18 cellular contexts compared by ENCODE assay signal in genomic region chr9:6735422-6735821, GRCh38. TPM values are rescaled to one million over a fixed set of nuclear protein-coding genes. Genes with fewer than 3 reads are reported as not detected.
DNase-seq lines count a peak whose midpoint lies in the region; ATAC-seq, FAIRE-seq and TF ChIP-seq lines count a peak whose summit lies in the region.
"Had no signal": no experiment of that assay in that cellular context is flagged by ENCODE, and none has a peak within 500 bp of the region (broad histone marks: within the 10 kb centered on the region; RNA-seq: fewer than 3 reads in every experiment).

No MANE protein-coding gene starts in this region.

- no peak overlapping the region for H2AFZ ChIP-seq in K562 (ENCODE audit: low read depth, low read length)
- H2AFZ ChIP-seq: GM23338 had no signal

- in situ Hi-C loops in K562 (cut with MboI): no loop called here

- no peak for DNase-seq in K562 (ENCODE audit: extremely low read depth in 1 of 4, low spot score in 3 of 4)
- no peak for DNase-seq in memory B cell (ENCODE audit: low spot score in 2 of 2)
- peak; percentile 12 for DNase-seq in sciatic nerve (ENCODE audit: low spot score)
- DNase-seq in stimulated activated CD8-positive, alpha-beta memory T cell treated with anti-CD3 and anti-CD28 coated beads, Interleukin-4, amount 100 ng/mL, for 48 hours: no peak
- no peak for DNase-seq in D721Med (ENCODE audit: insufficient read length, low spot score)
- DNase-seq: C1 segment of cervical spinal cord; Calu3; CD4-positive, alpha-beta memory T cell; COR-L47; DMS153; EL; GDM1; H9 had no signal

- 20% methylated on average over 2 of the region's 3 CpGs for whole genome bisulfite sequencing in K562 (ENCODE audit: insufficient coverage, low coverage, missing lambda C conversion rate)

- CTCF ChIA-PET in K562 (lab: Yijun Ruan, JAX; ENCODE audit: low intra/inter-chr PET ratio): no interaction called here

- TF ChIP-seq CTCF in K562 (IDR thresholded peaks at IDR 0.05 in 2 of 3, conservative IDR thresholded peaks at IDR 0.05 in 1 of 3; ENCODE audit: insufficient read depth in 2 of 3, low read depth in 1 of 3, low read length in 3 of 3) (no peak), D721Med (IDR thresholded peaks at IDR 0.05; ENCODE audit: insufficient read depth, missing control alignments) (no peak)

- POLR2A ChIA-PET in K562 (lab: Yijun Ruan, JAX): no interaction called here

- H3K4me3 Mint-ChIP-seq in memory B cell: no peak overlapping the region
- H3K4me3 Mint-ChIP-seq: CD4-positive, alpha-beta memory T cell; GM23338; H9 had no signal

- intact Hi-C loops in K562 (cut with micrococcal nuclease) (loop anchor here (5.0 kb wide), 1 partner anchor 378 kb away; no protein-coding TSS in a partner anchor), sciatic nerve (cut with DNase I) (no loop called here)

- no peak for ATAC-seq in K562
- ATAC-seq in memory B cell (ENCODE audit: low read depth): no peak
- no peak for ATAC-seq in sciatic nerve
- no peak for ATAC-seq in GM19324 (IDR thresholded peaks at IDR 0.05; ENCODE audit: low FRiP score, unreplicated experiment)
- ATAC-seq: GM12878, GM23338, HCT116 had no signal

- no peak overlapping the region for H3K4me3 ChIP-seq in K562
- H3K4me3 ChIP-seq: GM12878, GM23338 had no signal

- peaks cover 5% of the 10 kb centered on the region for H3K4me1 Mint-ChIP-seq in memory B cell
- H3K4me1 Mint-ChIP-seq: CD4-positive, alpha-beta memory T cell; GM23338; H9 had no signal

- BruUV-seq in K562 (replicated peaks; lab: Mats Ljungman, UMichigan): no TSS peak

- no peaks in the 10 kb centered on the region for H3K9me3 Mint-ChIP-seq in memory B cell
- H3K9me3 Mint-ChIP-seq: CD4-positive, alpha-beta memory T cell had no signal

- no peaks in the 10 kb centered on the region for H3K27me3 Mint-ChIP-seq in memory B cell
- H3K27me3 Mint-ChIP-seq: CD4-positive, alpha-beta memory T cell had no signal

- no peaks in the 10 kb centered on the region for H3K27me3 ChIP-seq in K562 (ENCODE audit: control insufficient read depth in 2 of 2, insufficient read depth in 2 of 2, low read length in 2 of 2)

- FAIRE-seq in K562 (lab: Jason Lieb, UNC) (no peak), D721Med (lab: Jason Lieb, UNC) (no peak)
- FAIRE-seq: GM12878, GM19239 had no signal

- no peak overlapping the region for H3K4me2 ChIP-seq in K562 (ENCODE audit: insufficient read depth, low read length)
- H3K4me2 ChIP-seq: GM23338 had no signal

- no peaks in the 10 kb centered on the region for H3K9me3 ChIP-seq in K562 (replicated peaks; ENCODE audit: control insufficient read depth, insufficient read depth, low read depth, low read length)

- H3K9ac ChIP-seq in K562 (ENCODE audit: insufficient read depth in 1 of 2, low read depth in 2 of 2, low read length in 2 of 2): no peak overlapping the region

- TF ChIP-seq RAD21 in K562 (CRISPR knock-in tag; conservative IDR thresholded peaks at IDR 0.05 in 1 of 2, IDR thresholded peaks at IDR 0.05 in 1 of 2): no peak

- no peaks in the 10 kb centered on the region; a peak in 1 of 5 replicates for H3K4me1 ChIP-seq in K562 (replicated peaks in 1 of 2; ENCODE audit: control insufficient read depth in 2 of 2, insufficient read depth in 2 of 2, low read length in 2 of 2)

- no peak for TF ChIP-seq POLR2A in K562 (conservative IDR thresholded peaks at IDR 0.05)

- no peak overlapping the region for H3K27ac ChIP-seq in K562 (ENCODE audit: extremely low read depth, low read depth, low read length)

- no peaks in the 10 kb centered on the region for H3K79me2 ChIP-seq in K562 (ENCODE audit: control insufficient read depth, insufficient read depth, low read length)

- H3K27ac Mint-ChIP-seq in memory B cell: peak overlapping the region; percentile 5
- H3K27ac Mint-ChIP-seq: GM23338, H9 had no signal

- H3K36me3 Mint-ChIP-seq in memory B cell: peaks cover 2% of the 10 kb centered on the region
- H3K36me3 Mint-ChIP-seq: CD4-positive, alpha-beta memory T cell had no signal

- TF ChIP-seq EP300 in K562 (IDR thresholded peaks at IDR 0.05; ENCODE audit: low read length): no peak

- no peaks in the 10 kb centered on the region for H3K36me3 ChIP-seq in K562 (ENCODE audit: control insufficient read depth, insufficient read depth, low read length)

- no peaks in the 10 kb centered on the region for H4K20me1 ChIP-seq in K562 (replicated peaks; ENCODE audit: control insufficient read depth, insufficient read depth, low read length)

- no peaks in the 10 kb centered on the region for H3K9me1 ChIP-seq in K562 (ENCODE audit: control insufficient read depth, insufficient read depth, low read length)

TF ChIP-seq in K562, 482 proteins besides CTCF, POLR2A, EP300 and RAD21:
- TF ChIP-seq ARID1B (IDR thresholded peaks at IDR 0.05): no peak
- peak; percentile 6 for TF ChIP-seq ZFP36 (IDR thresholded peaks at IDR 0.05; ENCODE audit: low read depth, low read length, partially characterized antibody)
- TF ChIP-seq HMGN3 (IDR thresholded peaks at IDR 0.05; ENCODE audit: borderline replicate concordance, extremely low read depth, insufficient read length, low read depth, low read length): no peak
- peak; percentile 96 for TF ChIP-seq ZNF431 (CRISPR knock-in tag; IDR thresholded peaks at IDR 0.05)
- peak in 1 of 2 experiments; percentile 48; a peak in 1 of 3 replicates for TF ChIP-seq CBX3 (IDR thresholded peaks at IDR 0.05; ENCODE audit: borderline replicate concordance in 1 of 2, low read length in 2 of 2)

RNA-seq across cellular contexts. Expression of gene KDM4C, which starts 22.4 kb away (rescaled TPM):
- 86.3 and 141 TPM in 2 replicates for total RNA-seq in K562 (2011; cell fraction: chromatin; rRNA removed; ENCODE audit: low replicate concordance)
- 36.9 and 47.4 TPM in 2 replicates for total RNA-seq in K562 (2011; cell fraction: nucleolus; rRNA removed)
- 68.0 and 71.1 TPM in 2 replicates for total RNA-seq in K562 (2011; cell fraction: nucleoplasm; rRNA removed)
- total RNA-seq in K562 (2014; rRNA removed): 12.1 and 14.9 TPM in 2 replicates
- total RNA-seq in K562 (2014; rRNA removed; fragmentation: Illumina TruSeq; extraction: Trizol): 16.9 and 17.0 TPM in 2 replicates
- 13.8 and 14.4 TPM in 2 replicates for total RNA-seq in K562 (2015; rRNA removed; fragmentation: Illumina TruSeq; extraction: Trizol)
- 14.1 and 14.2 TPM in 2 replicates for total RNA-seq in K562 (2021)
- 12.6 and 13.4 TPM in 2 replicates for polyA plus RNA-seq in K562 (2011; rRNA removed)
- 6.5 and 8.6 TPM in 2 replicates for polyA plus RNA-seq in K562 (2011; cell fraction: cytosol; rRNA removed)
- 30.1 and 34.6 TPM in 2 replicates for polyA plus RNA-seq in K562 (2011; cell fraction: nucleus; rRNA removed)
- 8.9 and 9.2 TPM in 2 replicates for polyA plus RNA-seq in K562 (2012)
- 11.3 and 12.8 TPM in 2 replicates for polyA plus RNA-seq in K562 (2014; fragmentation: Illumina TruSeq; extraction: Trizol)
- polyA plus RNA-seq in K562 (2014; fragmentation: Nextera tagmentation; extraction: Ambion mirVana): 1 to 10 TPM; 5.4 to 5.9 TPM
- polyA plus RNA-seq in K562 (2014; rRNA removed): 8.6 and 9.9 TPM in 2 replicates
- 56.7 and 89.0 TPM in 2 replicates for polyA minus RNA-seq in K562 (2011; rRNA and poly(A)+ RNA removed)
- polyA minus RNA-seq in K562 (2011; cell fraction: cytosol; rRNA and poly(A)+ RNA removed): 15.5 and 16.0 TPM in 2 replicates
- polyA minus RNA-seq in K562 (2011; cell fraction: nucleus; rRNA and poly(A)+ RNA removed): 69.3 and 101 TPM in 2 replicates
- 51.1 TPM for total RNA-seq in sciatic nerve
